In genomic region chr1:205678286-205679111, GRCh38 we compare ENCODE assay signal across 11 cellular contexts. TPM values are rescaled to one million over a fixed set of nuclear protein-coding genes. Genes with fewer than 3 reads are reported as not detected.
DNase-seq lines count a peak whose midpoint lies in the region; ATAC-seq and TF ChIP-seq lines count a peak whose summit lies in the region.
"Had no signal": no experiment of that assay in that cellular context is flagged by ENCODE, and none has a peak within 500 bp of the region (broad histone marks: within the 10 kb centered on the region; RNA-seq: fewer than 3 reads in every experiment).

No MANE protein-coding gene starts in this region.

- no peaks in the 10 kb centered on the region for H3K36me3 Mint-ChIP-seq in activated naive CD4-positive, alpha-beta T cell treated with anti-CD3 and anti-CD28 coated beads for 36 hours (ENCODE audit: low read depth)
- no peaks in the 10 kb centered on the region for H3K36me3 Mint-ChIP-seq in type B pancreatic cell
- no peaks in the 10 kb centered on the region for H3K36me3 Mint-ChIP-seq in CD4-positive, alpha-beta memory T cell
- H3K36me3 Mint-ChIP-seq: CD4-positive, CD25-positive, alpha-beta regulatory T cell had no signal

- no peak for DNase-seq in activated naive CD4-positive, alpha-beta T cell treated with anti-CD3 and anti-CD28 coated beads for 36 hours
- DNase-seq in activated naive CD4-positive, alpha-beta T cell treated with Interleukin-2 at 50 U/mL for 16 hours = no peak
- DNase-seq in coronary artery (ENCODE audit: low spot score) (no peak), lung (ENCODE audit: low spot score) (no peak), type B pancreatic cell (ENCODE audit: extremely low spot score, unreplicated experiment) (no peak), NK-92 (lab: John Stamatoyannopoulos, UW; ENCODE audit: unreplicated experiment) (no peak), NCI-H128 (lab: John Stamatoyannopoulos, UW; ENCODE audit: unreplicated experiment) (no peak)
- no peak for DNase-seq in CD4-positive, alpha-beta memory T cell
- DNase-seq: CD4-positive, CD25-positive, alpha-beta regulatory T cell; effector memory CD4-positive, alpha-beta T cell; NCI-H748 treated with DMSO at 0.1 percent for 48 hours had no signal

- H3K36me3 ChIP-seq in lung (ENCODE audit: control insufficient read depth in 2 of 2, insufficient read depth in 2 of 2, low read length in 2 of 2) = no peaks in the 10 kb centered on the region
- no peaks in the 10 kb centered on the region for H3K36me3 ChIP-seq in CD4-positive, alpha-beta memory T cell (ENCODE audit: insufficient read depth, low read length)

- no peak for TF ChIP-seq CTCF in coronary artery (IDR thresholded peaks at IDR 0.05)
- no peak for TF ChIP-seq CTCF in lung (IDR thresholded peaks at IDR 0.05; ENCODE audit: control extremely low read depth, extremely low read depth)
- no peak for TF ChIP-seq CTCF in type B pancreatic cell (conservative IDR thresholded peaks at IDR 0.05)

- H3K4me3 ChIP-seq in coronary artery (peak overlapping the region; percentile 78), lung (no peak overlapping the region)
- H3K4me3 ChIP-seq in CD4-positive, alpha-beta memory T cell (ENCODE audit: low read length in 2 of 2) = no peak overlapping the region

- peaks cover 0 to 14% of the 10 kb centered on the region in 2 donors for H3K4me1 ChIP-seq in lung (ENCODE audit: control insufficient read depth in 2 of 2, insufficient read depth in 2 of 2, low read length in 2 of 2)
- H3K4me1 ChIP-seq in CD4-positive, alpha-beta memory T cell (ENCODE audit: insufficient read depth, low read length) = peaks cover 9% of the 10 kb centered on the region

- POLR2A ChIA-PET in CD4-positive, alpha-beta memory T cell (lab: Charles Lee; ENCODE audit: partially characterized antibody) = no interaction called here

- 39 to 59% methylated on average over 10 of the region's 10 CpGs for WGBS in lung, 2 donors

- no peaks in the 10 kb centered on the region for H3K27me3 ChIP-seq in lung (ENCODE audit: control insufficient read depth, insufficient read depth)
- H3K27me3 ChIP-seq in CD4-positive, alpha-beta memory T cell (ENCODE audit: insufficient read depth, low read length) = peaks cover 5% of the 10 kb centered on the region

- H3K27ac ChIP-seq in coronary artery (peak overlapping the region; percentile 3 to 91), lung (ENCODE audit: low read depth in 1 of 2, low read length in 1 of 2) (peak overlapping the region in 1 of 2 donors; percentile 17)
- H3K27ac ChIP-seq in CD4-positive, alpha-beta memory T cell (ENCODE audit: low read depth, low read length) = no peak overlapping the region

- H3K4me3 Mint-ChIP-seq in activated naive CD4-positive, alpha-beta T cell treated with anti-CD3 and anti-CD28 coated beads for 36 hours = peak overlapping the region; percentile 70
- peak overlapping the region; percentile 88 for H3K4me3 Mint-ChIP-seq in type B pancreatic cell
- H3K4me3 Mint-ChIP-seq in CD4-positive, alpha-beta memory T cell = peak overlapping the region in 3 of 8 donors; percentile 69 to 81 (median 74)

- ATAC-seq in lung (ENCODE audit: insufficient read depth, low FRiP score) = peak; percentile 23

- intact Hi-C loops in activated naive CD4-positive, alpha-beta T cell treated with anti-CD3 and anti-CD28 coated beads for 36 hours (cut with micrococcal nuclease) = no loop called here
- intact Hi-C loops in CD4-positive, alpha-beta memory T cell (cut with micrococcal nuclease) = no loop called here

- H3K9me3 ChIP-seq in lung (ENCODE audit: control insufficient read depth in 2 of 2, insufficient read depth in 1 of 2, low read length in 1 of 2) = no peaks in the 10 kb centered on the region
- no peaks in the 10 kb centered on the region for H3K9me3 ChIP-seq in CD4-positive, alpha-beta memory T cell (ENCODE audit: control insufficient read depth in 1 of 2, low read length in 2 of 2)

- peaks cover 10% of the 10 kb centered on the region for H3K27me3 Mint-ChIP-seq in activated naive CD4-positive, alpha-beta T cell treated with anti-CD3 and anti-CD28 coated beads for 36 hours (ENCODE audit: low read depth)
- peaks cover 8% of the 10 kb centered on the region for H3K27me3 Mint-ChIP-seq in type B pancreatic cell
- peaks cover 7 to 16% of the 10 kb centered on the region in 2 donors for H3K27me3 Mint-ChIP-seq in CD4-positive, alpha-beta memory T cell

- peaks cover 12% of the 10 kb centered on the region for H3K4me1 Mint-ChIP-seq in activated naive CD4-positive, alpha-beta T cell treated with anti-CD3 and anti-CD28 coated beads for 36 hours (ENCODE audit: low read depth)
- peaks cover 34% of the 10 kb centered on the region for H3K4me1 Mint-ChIP-seq in type B pancreatic cell (ENCODE audit: unreplicated experiment)
- peaks cover 8 to 16% (median 10%) of the 10 kb centered on the region in 4 donors for H3K4me1 Mint-ChIP-seq in CD4-positive, alpha-beta memory T cell

- CTCF ChIA-PET in activated naive CD4-positive, alpha-beta T cell treated with anti-CD3 and anti-CD28 coated beads for 36 hours (lab: Charles Lee) = interaction anchor here (1.2 to 9.9 kb wide), 6 partner anchors 11 to 299 kb away, joined by 4 to 93 read pairs (median 6); no protein-coding TSS in a partner anchor
- CTCF ChIA-PET in CD4-positive, alpha-beta memory T cell (lab: Charles Lee; ENCODE audit: partially characterized antibody) = interaction anchor here (0.9 to 5.9 kb wide), 6 partner anchors 9 to 299 kb away, joined by 3 to 38 read pairs (median 3); no protein-coding TSS in a partner anchor

- no peak overlapping the region for H3K27ac Mint-ChIP-seq in activated naive CD4-positive, alpha-beta T cell treated with anti-CD3 and anti-CD28 coated beads for 36 hours
- H3K27ac Mint-ChIP-seq in type B pancreatic cell = peak overlapping the region; percentile 25
- H3K27ac Mint-ChIP-seq in CD4-positive, alpha-beta memory T cell = no peak overlapping the region
- H3K27ac Mint-ChIP-seq: CD4-positive, CD25-positive, alpha-beta regulatory T cell had no signal

- no peaks in the 10 kb centered on the region for H3K9me3 Mint-ChIP-seq in activated naive CD4-positive, alpha-beta T cell treated with anti-CD3 and anti-CD28 coated beads for 36 hours
- no peaks in the 10 kb centered on the region for H3K9me3 Mint-ChIP-seq in type B pancreatic cell
- peaks cover 0 to 2% (median 0%) of the 10 kb centered on the region in 8 donors for H3K9me3 Mint-ChIP-seq in CD4-positive, alpha-beta memory T cell

RNA-seq across cellular contexts. Expression of gene SLC45A3, which starts 1.8 kb away (rescaled TPM):
- total RNA-seq in activated naive CD4-positive, alpha-beta T cell treated with anti-CD3 and anti-CD28 coated beads for 36 hours = under 1 TPM; 0.15 to 0.26 TPM
- total RNA-seq in lung (1 to 10 TPM; 3.9 to 8.6 TPM), type B pancreatic cell (ENCODE audit: low replicate concordance) (3.9 and 4.2 TPM in 2 replicates)
- polyA plus RNA-seq in lung = 1 to 10 TPM; 2.1 to 3.8 TPM
- total RNA-seq in CD4-positive, alpha-beta memory T cell = under 1 TPM; 0.09 to 0.19 TPM
- not detected for polyA plus RNA-seq in CD4-positive, alpha-beta memory T cell
- polyA plus RNA-seq: CD4-positive, CD25-positive, alpha-beta regulatory T cell had no signal

RNA-seq across cellular contexts. Expression of gene ELK4, which starts 46.7 kb away (rescaled TPM):
- 10 to 100 TPM; 60.5 to 62.4 TPM for total RNA-seq in activated naive CD4-positive, alpha-beta T cell treated with anti-CD3 and anti-CD28 coated beads for 36 hours
- total RNA-seq in lung (10 to 100 TPM; 29.3 to 46.7 TPM), type B pancreatic cell (ENCODE audit: low replicate concordance) (20.9 and 27.6 TPM in 2 replicates)
- polyA plus RNA-seq in lung = 1 to 10 TPM; 5.0 to 6.3 TPM
- total RNA-seq in CD4-positive, alpha-beta memory T cell = 100 to 1,000 TPM; 166 to 194 TPM
- polyA plus RNA-seq in CD4-positive, alpha-beta memory T cell = 1 to 10 TPM; 3.2 to 6.6 TPM
